ENCODE assay signal across 8 cellular contexts in the genomic region with DNA sequence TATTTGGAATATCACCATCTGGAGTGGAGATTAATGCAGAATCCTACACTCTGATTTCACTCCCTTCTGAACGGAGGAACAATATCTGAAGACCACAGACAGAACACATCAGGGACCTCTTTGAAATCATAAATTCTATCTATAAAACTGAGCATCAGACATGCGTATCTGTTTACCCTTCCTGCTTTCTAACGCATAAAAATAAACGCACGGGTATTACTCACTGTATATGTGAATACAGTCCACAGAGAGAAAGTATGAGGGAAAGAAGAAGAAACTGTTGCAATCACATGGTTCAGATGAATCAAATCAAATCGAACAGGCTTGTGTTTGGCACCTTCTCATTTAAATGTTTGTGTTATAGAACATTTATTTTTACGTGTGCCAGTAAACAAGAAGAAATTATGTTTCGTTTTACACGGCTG.
DNase-seq lines count a peak whose midpoint lies in the region; TF ChIP-seq lines count a peak whose summit lies in the region.

No MANE protein-coding gene starts in this region.

- H3K27ac ChIP-seq in SK-N-MC (no peak overlapping the region), esophagus muscularis mucosa (replicated peaks in 1 of 4) (peak overlapping the region; percentile 19 to 34 (median 22))

- POLR2A ChIA-PET in Caco-2 (lab: Charles Lee) = no interaction called here

- BruUV-seq in Calu3 (replicated peaks; lab: Mats Ljungman, UMichigan) (no TSS peak), Caco-2 (replicated peaks; lab: Mats Ljungman, UMichigan) (no TSS peak)

- H3K4me1 Mint-ChIP-seq in Calu3 (ENCODE audit: low read depth, unreplicated experiment) (peaks cover 14% of the 10 kb centered on the region), Caco-2 (ENCODE audit: low read depth, unreplicated experiment) (no peaks in the 10 kb centered on the region)

- peak overlapping the region; percentile 73 for H3K4me3 Mint-ChIP-seq in Calu3 (ENCODE audit: low read depth, unreplicated experiment)
- H3K4me3 Mint-ChIP-seq in Caco-2 (ENCODE audit: unreplicated experiment) = no peak overlapping the region

- H3K27me3 ChIP-seq in esophagus muscularis mucosa (peaks cover 0 to 8% (median 0%) of the 10 kb centered on the region in 4 donors), Caco-2 (replicated peaks; ENCODE audit: control insufficient read depth, insufficient read depth, low read length) (no peaks in the 10 kb centered on the region)

- H3K4me3 ChIP-seq in SK-N-MC (peak overlapping the region; percentile 60), esophagus muscularis mucosa (peak overlapping the region; percentile 35 to 50 (median 38)), retinal pigment epithelial cell (ENCODE audit: low read length) (peak overlapping the region; percentile 24), Caco-2 (ENCODE audit: low read depth, low read length) (no peak overlapping the region)

- H3K4me1 ChIP-seq in esophagus muscularis mucosa (peaks cover 4 to 41% (median 23%) of the 10 kb centered on the region in 4 donors), Caco-2 (no peaks in the 10 kb centered on the region)

- intact Hi-C loops in Calu3 (cut with micrococcal nuclease; ENCODE audit: unreplicated experiment) = no loop called here
- intact Hi-C loops in esophagus muscularis mucosa (cut with DNase I) = no loop called here
- intact Hi-C loops in Caco-2 (cut with micrococcal nuclease; ENCODE audit: unreplicated experiment) = no loop called here

- H3K9ac ChIP-seq in SK-N-MC (ENCODE audit: insufficient read length) = no peak overlapping the region

- CTCF ChIA-PET in Calu3 (lab: Charles Lee) (interaction anchor here (0.7 kb wide), 1 partner anchor 291 kb away, joined by 3 read pairs; no protein-coding TSS in a partner anchor), Caco-2 (lab: Charles Lee) (no interaction called here)

- TF ChIP-seq CTCF in Calu3 (IDR thresholded peaks at IDR 0.05; ENCODE audit: unreplicated experiment) = no peak
- TF ChIP-seq CTCF in esophagus muscularis mucosa (IDR thresholded peaks at IDR 0.05) = no peak
- no peak for TF ChIP-seq CTCF in retinal pigment epithelial cell (conservative IDR thresholded peaks at IDR 0.05; ENCODE audit: low read depth, low read length)
- no peak for TF ChIP-seq CTCF in Caco-2 (IDR thresholded peaks at IDR 0.05; ENCODE audit: insufficient read depth in 1 of 2, low read depth in 1 of 2, low read length in 1 of 2, severe bottlenecking in 1 of 2, unreplicated experiment in 1 of 2)

- WGBS in esophagus muscularis mucosa = 37% methylated on average over 9 of the region's 9 CpGs

- H3K36me3 ChIP-seq in SK-N-MC (ENCODE audit: insufficient read depth, low read length) (no peaks in the 10 kb centered on the region), esophagus muscularis mucosa (no peaks in the 10 kb centered on the region), Caco-2 (ENCODE audit: control insufficient read depth, insufficient read depth, low read length) (no peaks in the 10 kb centered on the region)

- TF ChIP-seq EP300 in esophagus muscularis mucosa (IDR thresholded peaks at IDR 0.05) = no peak

- no peaks in the 10 kb centered on the region for H3K9me3 ChIP-seq in SK-N-MC (ENCODE audit: low read depth, low read length)
- no peaks in the 10 kb centered on the region for H3K9me3 ChIP-seq in esophagus muscularis mucosa
- H3K9me3 ChIP-seq in Caco-2 = no peaks in the 10 kb centered on the region

- H3K36me3 Mint-ChIP-seq in Calu3 (ENCODE audit: insufficient read depth, unreplicated experiment) (peaks cover 7% of the 10 kb centered on the region), Caco-2 (ENCODE audit: insufficient read depth, unreplicated experiment) (no peaks in the 10 kb centered on the region)

- no peak for DNase-seq in Calu3
- no peak for DNase-seq in SK-N-MC (ENCODE audit: low read depth, low spot score)
- DNase-seq in esophagus muscularis mucosa (ENCODE audit: extremely low spot score) = no peak
- DNase-seq in retinal pigment epithelial cell (ENCODE audit: low read depth) = no peak
- no peak for DNase-seq in mesenteric fat pad (ENCODE audit: low spot score)
- no peak for DNase-seq in Caco-2
- DNase-seq in NOMO-1 (lab: John Stamatoyannopoulos, UW; ENCODE audit: unreplicated experiment in 2 of 2) = no peak
- no peak for DNase-seq in epidermal melanocyte (ENCODE audit: insufficient read length, low spot score)

- peaks cover 73% of the 10 kb centered on the region for H3K27me3 Mint-ChIP-seq in Calu3 (ENCODE audit: unreplicated experiment)
- peaks cover 25% of the 10 kb centered on the region for H3K27me3 Mint-ChIP-seq in Caco-2 (ENCODE audit: insufficient read depth, unreplicated experiment)

- no peaks in the 10 kb centered on the region for H3K9me3 Mint-ChIP-seq in Calu3 (ENCODE audit: low read depth, unreplicated experiment)
- no peaks in the 10 kb centered on the region for H3K9me3 Mint-ChIP-seq in Caco-2 (ENCODE audit: unreplicated experiment)

- no peak for TF ChIP-seq POLR2A in esophagus muscularis mucosa (IDR thresholded peaks at IDR 0.05; ENCODE audit: low read depth)

- H3K27ac Mint-ChIP-seq in Calu3 (ENCODE audit: unreplicated experiment) = no peak overlapping the region
- no peak overlapping the region for H3K27ac Mint-ChIP-seq in Caco-2 (ENCODE audit: unreplicated experiment)
